15 cellular contexts compared by ENCODE assay signal in the genomic region with DNA sequence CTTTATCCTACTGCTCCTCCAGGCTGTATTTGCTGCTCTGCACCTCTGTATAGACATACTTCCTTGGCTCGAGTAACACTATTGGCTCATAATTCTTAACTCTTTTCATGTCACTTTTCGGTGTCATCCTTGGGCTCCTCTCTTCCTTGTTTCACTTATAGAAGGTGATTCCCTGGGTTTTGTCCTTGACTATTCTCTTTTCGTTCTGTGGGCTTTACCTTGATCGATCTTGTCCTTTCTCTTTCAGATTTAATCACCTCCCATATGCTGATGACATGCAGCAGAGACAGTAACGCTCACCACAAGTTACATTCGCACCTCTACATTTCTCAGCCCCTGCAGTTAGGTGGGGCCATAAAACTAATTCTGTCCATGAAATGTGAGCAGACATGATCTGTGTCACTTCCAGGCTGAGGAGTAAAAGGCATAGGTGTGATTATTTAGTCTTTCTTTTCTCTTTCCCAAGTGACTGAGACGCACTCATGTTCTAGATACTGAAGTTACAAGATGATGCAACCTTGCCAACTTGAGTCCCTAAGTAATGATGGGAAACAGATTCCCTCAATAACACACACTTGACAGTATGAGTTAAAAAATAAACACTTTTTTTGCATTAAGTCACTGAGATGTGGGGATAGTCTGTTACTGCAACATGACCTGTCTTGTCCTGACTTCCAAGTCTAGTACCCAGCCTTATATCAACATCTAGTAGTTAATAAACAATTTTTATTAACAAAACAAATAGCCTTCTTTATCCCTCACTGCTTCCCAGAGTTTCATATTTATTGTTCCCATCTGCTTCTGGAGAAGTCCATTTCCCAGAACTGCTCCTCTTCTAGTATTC. TPM values are rescaled to one million over a fixed set of nuclear protein-coding genes. Genes with fewer than 3 reads are reported as not detected.
DNase-seq lines count a peak whose midpoint lies in the region; ATAC-seq and TF ChIP-seq lines count a peak whose summit lies in the region.
"Had no signal": no experiment of that assay in that cellular context is flagged by ENCODE, and none has a peak within 500 bp of the region (broad histone marks: within the 10 kb centered on the region; RNA-seq: fewer than 3 reads in every experiment).

No MANE protein-coding gene starts in this region.

- no peak overlapping the region for H3K4me3 Mint-ChIP-seq in activated T-helper 1 cell treated with anti-CD3 and anti-CD28 coated beads, Interleukin-12 subunit alpha, Interleukin-12 subunit beta, Interleukin-2, Interleukin-4 antibody, amounts not matched to agents 30 ng/mL and 10 ng/mL and 1 ng/mL, durations not matched to agents 14 hours and 24 hours and 36 hours
- H3K4me3 Mint-ChIP-seq: B cell, memory B cell had no signal

- ATAC-seq in GM19025 (IDR thresholded peaks at IDR 0.05; ENCODE audit: low read depth, unreplicated experiment) (peak; percentile 83), HG02678 (IDR thresholded peaks at IDR 0.05; ENCODE audit: unreplicated experiment) (peak; percentile 80), HG03460 (IDR thresholded peaks at IDR 0.05; ENCODE audit: unreplicated experiment) (peak; percentile 71), SK-N-SH treated with all-trans-retinoic acid at 6 μM for 48 hours (no peak)

- H3K4me3 ChIP-seq in GM12865 (ENCODE audit: low read depth, low read length): peak overlapping the region; percentile 30
- H3K4me3 ChIP-seq: prostate gland had no signal

- H3K9me3 Mint-ChIP-seq in activated T-helper 1 cell treated with anti-CD3 and anti-CD28 coated beads, Interleukin-12 subunit alpha, Interleukin-12 subunit beta, Interleukin-2, Interleukin-4 antibody, amounts not matched to agents 30 ng/mL and 10 ng/mL and 1 ng/mL, durations not matched to agents 14 hours and 24 hours and 36 hours: no peaks in the 10 kb centered on the region
- H3K9me3 Mint-ChIP-seq: memory B cell had no signal

- H3K27me3 Mint-ChIP-seq in activated T-helper 1 cell treated with anti-CD3 and anti-CD28 coated beads, Interleukin-12 subunit alpha, Interleukin-12 subunit beta, Interleukin-2, Interleukin-4 antibody, amounts not matched to agents 30 ng/mL and 10 ng/mL and 1 ng/mL, durations not matched to agents 14 hours and 24 hours and 36 hours (ENCODE audit: insufficient read depth): peaks cover 3% of the 10 kb centered on the region

- H3K27ac Mint-ChIP-seq in activated T-helper 1 cell treated with anti-CD3 and anti-CD28 coated beads, Interleukin-12 subunit alpha, Interleukin-12 subunit beta, Interleukin-2, Interleukin-4 antibody, amounts not matched to agents 30 ng/mL and 10 ng/mL and 1 ng/mL, durations not matched to agents 14 hours and 24 hours and 36 hours: no peak overlapping the region
- H3K27ac Mint-ChIP-seq: B cell, memory B cell had no signal

- peaks cover 7% of the 10 kb centered on the region for H3K4me1 Mint-ChIP-seq in activated T-helper 1 cell treated with anti-CD3 and anti-CD28 coated beads, Interleukin-12 subunit alpha, Interleukin-12 subunit beta, Interleukin-2, Interleukin-4 antibody, amounts not matched to agents 30 ng/mL and 10 ng/mL and 1 ng/mL, durations not matched to agents 14 hours and 24 hours and 36 hours (ENCODE audit: low read depth)

- H3K36me3 Mint-ChIP-seq in activated T-helper 1 cell treated with anti-CD3 and anti-CD28 coated beads, Interleukin-12 subunit alpha, Interleukin-12 subunit beta, Interleukin-2, Interleukin-4 antibody, amounts not matched to agents 30 ng/mL and 10 ng/mL and 1 ng/mL, durations not matched to agents 14 hours and 24 hours and 36 hours (ENCODE audit: low read depth): no peaks in the 10 kb centered on the region
- H3K36me3 Mint-ChIP-seq: memory B cell had no signal

- TF ChIP-seq CTCF in GM12865 (IDR thresholded peaks at IDR 0.05; ENCODE audit: insufficient read depth, low read depth, low read length, missing control alignments): no peak

- intact Hi-C loops in activated T-helper 1 cell treated with anti-CD3 and anti-CD28 coated beads, Interleukin-12 subunit alpha, Interleukin-12 subunit beta, Interleukin-2, Interleukin-4 antibody, amounts not matched to agents 30 ng/mL and 10 ng/mL and 1 ng/mL, durations not matched to agents 14 hours and 24 hours and 36 hours (cut with micrococcal nuclease): no loop called here

- DNase-seq in GM12865 (ENCODE audit: low read depth): peak; percentile 68
- no peak for DNase-seq in stimulated activated CD4-positive, alpha-beta T cell treated with anti-CD3 and anti-CD28 coated beads, Interleukin-2, amount 100 ng/mL, for 48 hours
- DNase-seq in activated T-helper 1 cell treated with anti-CD3 and anti-CD28 coated beads, Interleukin-12 subunit alpha, Interleukin-12 subunit beta, Interleukin-2, Interleukin-4 antibody, amounts not matched to agents 30 ng/mL and 10 ng/mL and 1 ng/mL, durations not matched to agents 14 hours and 24 hours and 36 hours (ENCODE audit: low spot score): no peak
- no peak for DNase-seq in GDM1 (lab: John Stamatoyannopoulos, UW)
- DNase-seq: activated CD4-positive, alpha-beta T cell treated with anti-CD3 and anti-CD28 coated beads, Interleukin-2, amount 50 U/mL, for 1 hour; head of caudate nucleus; NCI-H1092 treated with DMSO at 0.1 percent for 48 hours; trophoblast cell had no signal

TF ChIP-seq in SK-N-SH treated with all-trans-retinoic acid at 6 μM for 48 hours, 23 proteins besides CTCF, POLR2A, EP300 and RAD21 (continues in another document):
- TF ChIP-seq ARNTL (CRISPR knock-in tag; IDR thresholded peaks at IDR 0.05; ENCODE audit: borderline replicate concordance, low read depth) (no peak), ZFP30 (CRISPR knock-in tag; IDR thresholded peaks at IDR 0.05) (no peak), SNAI2 (CRISPR knock-in tag; IDR thresholded peaks at IDR 0.05) (no peak), ISL1 (CRISPR knock-in tag; IDR thresholded peaks at IDR 0.05) (no peak), PPARA (CRISPR knock-in tag; IDR thresholded peaks at IDR 0.05; ENCODE audit: borderline replicate concordance) (no peak), ZNF565 (CRISPR knock-in tag; conservative IDR thresholded peaks at IDR 0.05; ENCODE audit: low read depth) (no peak), OSR1 (CRISPR knock-in tag; IDR thresholded peaks at IDR 0.05) (no peak), GLIS3 (CRISPR knock-in tag; IDR thresholded peaks at IDR 0.05) (no peak), CSDC2 (CRISPR knock-in tag; IDR thresholded peaks at IDR 0.05) (no peak), ZNF70 (CRISPR knock-in tag; IDR thresholded peaks at IDR 0.05) (no peak), ZFP3 (CRISPR knock-in tag; IDR thresholded peaks at IDR 0.05) (no peak), RARB (CRISPR knock-in tag; IDR thresholded peaks at IDR 0.05) (no peak)
- TF ChIP-seq, protein P1, sequence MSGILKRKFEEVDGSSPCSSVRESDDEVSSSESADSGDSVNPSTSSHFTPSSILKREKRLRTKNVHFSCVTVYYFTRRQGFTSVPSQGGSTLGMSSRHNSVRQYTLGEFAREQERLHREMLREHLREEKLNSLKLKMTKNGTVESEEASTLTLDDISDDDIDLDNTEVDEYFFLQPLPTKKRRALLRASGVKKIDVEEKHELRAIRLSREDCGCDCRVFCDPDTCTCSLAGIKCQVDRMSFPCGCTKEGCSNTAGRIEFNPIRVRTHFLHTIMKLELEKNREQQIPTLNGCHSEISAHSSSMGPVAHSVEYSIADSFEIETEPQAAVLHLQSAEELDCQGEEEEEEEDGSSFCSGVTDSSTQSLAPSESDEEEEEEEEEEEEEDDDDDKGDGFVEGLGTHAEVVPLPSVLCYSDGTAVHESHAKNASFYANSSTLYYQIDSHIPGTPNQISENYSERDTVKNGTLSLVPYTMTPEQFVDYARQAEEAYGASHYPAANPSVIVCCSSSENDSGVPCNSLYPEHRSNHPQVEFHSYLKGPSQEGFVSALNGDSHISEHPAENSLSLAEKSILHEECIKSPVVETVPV (CRISPR knock-in tag; IDR thresholded peaks at IDR 0.05): no peak
- TF ChIP-seq, protein P2, sequence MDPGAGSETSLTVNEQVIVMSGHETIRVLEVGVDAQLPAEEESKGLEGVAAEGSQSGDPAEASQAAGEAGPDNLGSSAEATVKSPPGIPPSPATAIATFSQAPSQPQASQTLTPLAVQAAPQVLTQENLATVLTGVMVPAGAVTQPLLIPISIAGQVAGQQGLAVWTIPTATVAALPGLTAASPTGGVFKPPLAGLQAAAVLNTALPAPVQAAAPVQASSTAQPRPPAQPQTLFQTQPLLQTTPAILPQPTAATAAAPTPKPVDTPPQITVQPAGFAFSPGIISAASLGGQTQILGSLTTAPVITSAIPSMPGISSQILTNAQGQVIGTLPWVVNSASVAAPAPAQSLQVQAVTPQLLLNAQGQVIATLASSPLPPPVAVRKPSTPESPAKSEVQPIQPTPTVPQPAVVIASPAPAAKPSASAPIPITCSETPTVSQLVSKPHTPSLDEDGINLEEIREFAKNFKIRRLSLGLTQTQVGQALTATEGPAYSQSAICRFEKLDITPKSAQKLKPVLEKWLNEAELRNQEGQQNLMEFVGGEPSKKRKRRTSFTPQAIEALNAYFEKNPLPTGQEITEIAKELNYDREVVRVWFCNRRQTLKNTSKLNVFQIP (CRISPR knock-in tag; IDR thresholded peaks at IDR 0.05; ENCODE audit: borderline replicate concordance, low read depth): no peak
- TF ChIP-seq, protein P3, sequence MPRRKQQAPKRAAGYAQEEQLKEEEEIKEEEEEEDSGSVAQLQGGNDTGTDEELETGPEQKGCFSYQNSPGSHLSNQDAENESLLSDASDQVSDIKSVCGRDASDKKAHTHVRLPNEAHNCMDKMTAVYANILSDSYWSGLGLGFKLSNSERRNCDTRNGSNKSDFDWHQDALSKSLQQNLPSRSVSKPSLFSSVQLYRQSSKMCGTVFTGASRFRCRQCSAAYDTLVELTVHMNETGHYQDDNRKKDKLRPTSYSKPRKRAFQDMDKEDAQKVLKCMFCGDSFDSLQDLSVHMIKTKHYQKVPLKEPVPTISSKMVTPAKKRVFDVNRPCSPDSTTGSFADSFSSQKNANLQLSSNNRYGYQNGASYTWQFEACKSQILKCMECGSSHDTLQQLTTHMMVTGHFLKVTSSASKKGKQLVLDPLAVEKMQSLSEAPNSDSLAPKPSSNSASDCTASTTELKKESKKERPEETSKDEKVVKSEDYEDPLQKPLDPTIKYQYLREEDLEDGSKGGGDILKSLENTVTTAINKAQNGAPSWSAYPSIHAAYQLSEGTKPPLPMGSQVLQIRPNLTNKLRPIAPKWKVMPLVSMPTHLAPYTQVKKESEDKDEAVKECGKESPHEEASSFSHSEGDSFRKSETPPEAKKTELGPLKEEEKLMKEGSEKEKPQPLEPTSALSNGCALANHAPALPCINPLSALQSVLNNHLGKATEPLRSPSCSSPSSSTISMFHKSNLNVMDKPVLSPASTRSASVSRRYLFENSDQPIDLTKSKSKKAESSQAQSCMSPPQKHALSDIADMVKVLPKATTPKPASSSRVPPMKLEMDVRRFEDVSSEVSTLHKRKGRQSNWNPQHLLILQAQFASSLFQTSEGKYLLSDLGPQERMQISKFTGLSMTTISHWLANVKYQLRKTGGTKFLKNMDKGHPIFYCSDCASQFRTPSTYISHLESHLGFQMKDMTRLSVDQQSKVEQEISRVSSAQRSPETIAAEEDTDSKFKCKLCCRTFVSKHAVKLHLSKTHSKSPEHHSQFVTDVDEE (CRISPR knock-in tag; IDR thresholded peaks at IDR 0.05): no peak

RNA-seq across cellular contexts. Expression of a gene that starts 49.9 kb away (rescaled TPM):
- not detected in 2 replicates for total RNA-seq in activated T-helper 1 cell treated with anti-CD3 and anti-CD28 coated beads, Interleukin-12 subunit alpha, Interleukin-12 subunit beta, Interleukin-2, Interleukin-4 antibody, amounts not matched to agents 30 ng/mL and 10 ng/mL and 1 ng/mL, durations not matched to agents 14 hours and 24 hours and 36 hours
- total RNA-seq: B cell, prostate gland had no signal
